In the genomic region with DNA sequence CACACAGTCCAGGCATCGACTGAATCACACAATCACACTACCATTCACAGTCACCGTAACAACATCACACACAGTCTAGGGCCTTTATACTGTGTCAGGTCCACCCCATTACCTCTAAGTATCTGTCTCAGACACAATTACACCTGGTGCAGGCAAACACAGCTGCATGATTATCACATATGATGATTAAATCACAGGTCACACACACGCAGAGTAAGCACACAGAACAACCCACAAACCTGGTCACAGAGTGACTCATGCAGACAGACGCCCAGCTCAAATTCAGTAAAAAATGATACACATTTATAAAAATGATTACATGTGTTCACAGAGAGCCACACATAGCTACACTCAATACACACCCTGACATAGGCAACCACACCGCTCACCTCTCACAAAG, we compare ENCODE assay signal across 2 cellular contexts.
TF ChIP-seq lines count a peak whose summit lies in the region.

No MANE protein-coding gene starts in this region.

TF ChIP-seq in SK-N-SH, 30 proteins besides CTCF, POLR2A, EP300 and RAD21 (continued from another document):
- TF ChIP-seq FOXM1 (IDR thresholded peaks at IDR 0.05; ENCODE audit: low read depth) (no peak), TCF12 (IDR thresholded peaks at IDR 0.05) (no peak), RFX5 (IDR thresholded peaks at IDR 0.05; ENCODE audit: low read length) (no peak), NRF1 (IDR thresholded peaks at IDR 0.05; ENCODE audit: low read depth, low read length) (no peak)

TF ChIP-seq in SK-N-SH treated with all-trans-retinoic acid at 6 μM for 48 hours, 23 proteins besides CTCF, POLR2A, EP300 and RAD21 (continued from another document):
- TF ChIP-seq, protein P1, sequence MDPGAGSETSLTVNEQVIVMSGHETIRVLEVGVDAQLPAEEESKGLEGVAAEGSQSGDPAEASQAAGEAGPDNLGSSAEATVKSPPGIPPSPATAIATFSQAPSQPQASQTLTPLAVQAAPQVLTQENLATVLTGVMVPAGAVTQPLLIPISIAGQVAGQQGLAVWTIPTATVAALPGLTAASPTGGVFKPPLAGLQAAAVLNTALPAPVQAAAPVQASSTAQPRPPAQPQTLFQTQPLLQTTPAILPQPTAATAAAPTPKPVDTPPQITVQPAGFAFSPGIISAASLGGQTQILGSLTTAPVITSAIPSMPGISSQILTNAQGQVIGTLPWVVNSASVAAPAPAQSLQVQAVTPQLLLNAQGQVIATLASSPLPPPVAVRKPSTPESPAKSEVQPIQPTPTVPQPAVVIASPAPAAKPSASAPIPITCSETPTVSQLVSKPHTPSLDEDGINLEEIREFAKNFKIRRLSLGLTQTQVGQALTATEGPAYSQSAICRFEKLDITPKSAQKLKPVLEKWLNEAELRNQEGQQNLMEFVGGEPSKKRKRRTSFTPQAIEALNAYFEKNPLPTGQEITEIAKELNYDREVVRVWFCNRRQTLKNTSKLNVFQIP (CRISPR knock-in tag; IDR thresholded peaks at IDR 0.05; ENCODE audit: borderline replicate concordance, low read depth): no peak
- TF ChIP-seq CSDC2 (CRISPR knock-in tag; IDR thresholded peaks at IDR 0.05): no peak
